ENCODE assay signal across 24 cellular contexts in genomic region chr10:76328348-76328747, GRCh38.
DNase-seq lines count a peak whose midpoint lies in the region; ATAC-seq, FAIRE-seq and TF ChIP-seq lines count a peak whose summit lies in the region.
"Had no signal": no experiment of that assay in that cellular context is flagged by ENCODE, and none has a peak within 500 bp of the region (broad histone marks: within the 10 kb centered on the region; RNA-seq: fewer than 3 reads in every experiment).

No MANE protein-coding gene starts in this region.

- TF ChIP-seq POLR2A in IMR-90 (IDR thresholded peaks at IDR 0.05; ENCODE audit: low read depth, low read length), result no peak

- H3K9ac ChIP-seq in IMR-90 (ENCODE audit: low read depth, low read length) (no peak overlapping the region), keratinocyte (ENCODE audit: control insufficient read depth, extremely low read depth, insufficient read depth, low read length) (no peak overlapping the region), liver (ENCODE audit: low read depth in 1 of 2, low read length in 2 of 2) (no peak overlapping the region)
- H3K9ac ChIP-seq: BLaER1 treated with 17β-estradiol and CSF1 and Interleukin-3, amounts not matched to agents 10 nM and 100 nM had no signal

- H3K27ac Mint-ChIP-seq in nephron progenitor cell, result peak overlapping the region; percentile 66
- H3K27ac Mint-ChIP-seq: CD14-positive monocyte; CD4-positive, alpha-beta memory T cell; GM23338; H9 had no signal

- no peaks in the 10 kb centered on the region for H4K20me1 ChIP-seq in IMR-90 (ENCODE audit: insufficient read depth, low read length)
- H4K20me1 ChIP-seq in keratinocyte (ENCODE audit: control insufficient read depth, extremely low read depth, insufficient read depth, low read length), result no peaks in the 10 kb centered on the region
- H4K20me1 ChIP-seq: BLaER1 treated with 17β-estradiol and CSF1 and Interleukin-3, amounts not matched to agents 10 nM and 100 nM had no signal

- no peak for FAIRE-seq in keratinocyte (lab: Jason Lieb, UNC)
- FAIRE-seq: A549, G401.6, GM12892 had no signal

- H3K36me3 ChIP-seq in IMR-90 (ENCODE audit: control insufficient read depth, insufficient read depth, low read length) (no peaks in the 10 kb centered on the region), keratinocyte (ENCODE audit: control insufficient read depth in 2 of 2, extremely low read depth in 1 of 2, insufficient read depth in 2 of 2, low read length in 2 of 2) (no peaks in the 10 kb centered on the region), liver (ENCODE audit: control insufficient read depth in 4 of 4, insufficient read depth in 3 of 4, low read depth in 1 of 4, low read length in 3 of 4) (no peaks in the 10 kb centered on the region)
- H3K36me3 ChIP-seq: BE2C; BLaER1 treated with 17β-estradiol and CSF1 and Interleukin-3, amounts not matched to agents 10 nM and 100 nM had no signal

- H2AFZ ChIP-seq in IMR-90 (replicated peaks; ENCODE audit: low read length, poor library complexity) (no peak overlapping the region), keratinocyte (ENCODE audit: control insufficient read depth, low read length) (peak overlapping the region; percentile 21)

- TF ChIP-seq CTCF in IMR-90 (conservative IDR thresholded peaks at IDR 0.05; ENCODE audit: low read depth, low read length) (no peak), keratinocyte (optimal IDR thresholded peaks at IDR 0.05 in 1 of 3, IDR thresholded peaks at IDR 0.05 in 1 of 3, conservative IDR thresholded peaks at IDR 0.05 in 1 of 3; ENCODE audit: extremely low read depth in 1 of 3, insufficient read depth in 2 of 3, low read length in 3 of 3) (no peak), liver (IDR thresholded peaks at IDR 0.05; ENCODE audit: low read depth, low read length, missing input control) (no peak), nephron progenitor cell (IDR thresholded peaks at IDR 0.05) (no peak), GM13977 (IDR thresholded peaks at IDR 0.05; ENCODE audit: extremely low read depth, insufficient read depth, missing control alignments) (no peak)

- H4K8ac ChIP-seq in IMR-90 (ENCODE audit: low read depth in 2 of 2, low read length in 2 of 2), result no peak overlapping the region

- peak overlapping the region; percentile 18; the same call in 1 of the 2 replicates for H2BK120ac ChIP-seq in IMR-90 (ENCODE audit: low read depth, low read length)

- BruUV-seq in IMR-90 (replicated peaks; lab: Mats Ljungman, UMichigan), result no TSS peak

- H3K56ac ChIP-seq in IMR-90 (ENCODE audit: extremely low read depth, insufficient read depth, low read length), result no peak overlapping the region

- no peak overlapping the region for H2AK9ac ChIP-seq in IMR-90 (replicated peaks; ENCODE audit: low read depth, low read length, poor library complexity)

- no peaks in the 10 kb centered on the region for H3K9me3 Mint-ChIP-seq in nephron progenitor cell
- H3K9me3 Mint-ChIP-seq: GM23338, H9 had no signal

- H3K18ac ChIP-seq in IMR-90 (ENCODE audit: low read depth, low read length), result no peak overlapping the region

- 0 out of 2 replicates have a peak overlapping the region, but pooled peaks have one; percentile 4 for H2AK5ac ChIP-seq in IMR-90 (ENCODE audit: low read depth, low read length)

- H3K4me1 ChIP-seq in IMR-90 (ENCODE audit: control insufficient read depth, insufficient read depth, low read length) (peaks cover 1% of the 10 kb centered on the region; the same call in 1 of the 2 replicates), keratinocyte (ENCODE audit: control insufficient read depth, extremely low read depth, insufficient read depth, low read length) (peaks cover 16% of the 10 kb centered on the region), liver (ENCODE audit: control insufficient read depth in 4 of 4, insufficient read depth in 4 of 4, low read length in 3 of 4) (peaks cover 0 to 8% (median 0%) of the 10 kb centered on the region in 4 donors)
- H3K4me1 ChIP-seq: BE2C had no signal

- no peak overlapping the region for H3K4me2 ChIP-seq in IMR-90 (ENCODE audit: low read depth, low read length)
- H3K4me2 ChIP-seq in keratinocyte (ENCODE audit: control insufficient read depth, extremely low read depth, insufficient read depth, low read depth, low read length), result peak overlapping the region; percentile 20
- H3K4me2 ChIP-seq: A549; BLaER1 treated with 17β-estradiol and CSF1 and Interleukin-3, amounts not matched to agents 10 nM and 100 nM; GM23338 had no signal

- dilution Hi-C loops in IMR-90 (cut with HindIII; ENCODE audit: low sequenced_read_pairs, unreplicated experiment) (no loop called here), keratinocyte (cut with MboI; ENCODE audit: extremely low pct_ligation_motif_present, low sequenced_read_pairs) (no loop called here)

- H3K4me3 ChIP-seq in IMR-90 (ENCODE audit: insufficient read depth, low read depth, low read length) (no peak overlapping the region), keratinocyte (ENCODE audit: control insufficient read depth in 2 of 3, extremely low read depth in 1 of 3, insufficient read depth in 2 of 3, low read depth in 1 of 3, low read length in 3 of 3) (no peak overlapping the region), liver (ENCODE audit: low read depth in 1 of 3, low read length in 3 of 3) (no peak overlapping the region)
- H3K4me3 ChIP-seq: A549; BLaER1 treated with 17β-estradiol and CSF1 and Interleukin-3, amounts not matched to agents 10 nM and 100 nM; GM23338 had no signal

- no peak overlapping the region for H2BK5ac ChIP-seq in IMR-90 (ENCODE audit: low read depth, low read length, poor library complexity, severe bottlenecking)

- no CpG with 5 or more reads among the region's 2 CpGs for WGBS in IMR-90 (ENCODE audit: extremely low coverage in 2 of 2, insufficient read length in 1 of 2), 2 experiments
- WGBS in liver, result 65% methylated on average over 2 of the region's 2 CpGs

- peak overlapping the region; percentile 47 for H3K4ac ChIP-seq in IMR-90 (ENCODE audit: low read depth, low read length)

- intact Hi-C loops in IMR-90 (cut with micrococcal nuclease), result no loop called here

- peak overlapping the region; percentile 12; the same call in 2 of the 3 replicates for H2BK15ac ChIP-seq in IMR-90 (ENCODE audit: low read depth, low read length)

- H3K27ac ChIP-seq in IMR-90 (ENCODE audit: insufficient read depth, low read length) (no peak overlapping the region), keratinocyte (ENCODE audit: control insufficient read depth, insufficient read depth, low read length) (no peak overlapping the region), liver (ENCODE audit: low read depth in 1 of 2, low read length in 2 of 2) (no peak overlapping the region)
- H3K27ac ChIP-seq: BLaER1 treated with 17β-estradiol and CSF1 and Interleukin-3, amounts not matched to agents 10 nM and 100 nM had no signal

- H4K91ac ChIP-seq in IMR-90 (ENCODE audit: insufficient read depth, low read depth, low read length), result no peak overlapping the region

- peaks cover 5% of the 10 kb centered on the region for H3K27me3 Mint-ChIP-seq in nephron progenitor cell (ENCODE audit: low read depth, poor library complexity)

- H3K36me3 Mint-ChIP-seq in nephron progenitor cell (ENCODE audit: low read depth), result no peaks in the 10 kb centered on the region
- H3K36me3 Mint-ChIP-seq: CD4-positive, alpha-beta memory T cell had no signal

- no peaks in the 10 kb centered on the region for H3K9me1 ChIP-seq in IMR-90 (ENCODE audit: insufficient read depth, low read length)
- H3K9me1 ChIP-seq in keratinocyte (ENCODE audit: control insufficient read depth, extremely low read depth, insufficient read depth, low read length), result peaks cover 2% of the 10 kb centered on the region

- H4K5ac ChIP-seq in IMR-90 (ENCODE audit: low read depth, low read length), result peak overlapping the region; percentile 16; the same call in 1 of the 2 replicates

- in situ Hi-C loops in IMR-90 (cut with MboI; ENCODE audit: low sequenced_read_pairs), result no loop called here
- in situ Hi-C loops in GM13977 (cut with MboI; ENCODE audit: low pct_unique_long_range_greater_than_20kb, low sequenced_read_pairs, unreplicated experiment), result no loop called here

- CTCF ChIA-PET in IMR-90 (lab: Yijun Ruan, JAX), result interaction anchor here (0.6 kb wide), 2 partner anchors 25 to 100 kb away, joined by 3 to 6 read pairs; no protein-coding TSS in a partner anchor

- H2BK20ac ChIP-seq in IMR-90 (ENCODE audit: low read depth, low read length), result peak overlapping the region; percentile 57

- DNase-seq in IMR-90 (no peak), keratinocyte (ENCODE audit: low read depth, low spot score) (no peak), nephron progenitor cell (no peak), amygdala (lab: John Stamatoyannopoulos, UW) (no peak), activated T-cell treated with anti-CD3 and anti-CD28 coated beads for 4 hours (no peak), HUDEP-2 (lab: John Stamatoyannopoulos, UW; ENCODE audit: unreplicated experiment in 76 of 76) (no peak), GM13977 (ENCODE audit: low spot score) (no peak)
- DNase-seq: 8988T; ACHN; AML-193; BE2C; CD4-positive, alpha-beta memory T cell; COR-L47; DMS153; DND-41; H9 had no signal

- TF ChIP-seq RAD21 in IMR-90 (IDR thresholded peaks at IDR 0.05; ENCODE audit: low read length), result no peak
- TF ChIP-seq RAD21 in liver (IDR thresholded peaks at IDR 0.05), result peak in 1 of 2 donors; percentile 38

- H3K9me3 ChIP-seq in IMR-90 (ENCODE audit: control insufficient read depth, insufficient read depth, low read length), result no peaks in the 10 kb centered on the region
- no peaks in the 10 kb centered on the region for H3K9me3 ChIP-seq in keratinocyte (ENCODE audit: control insufficient read depth, low read depth, low read length)
- H3K9me3 ChIP-seq in liver (ENCODE audit: control insufficient read depth in 4 of 4, low read length in 3 of 4), result no peaks in the 10 kb centered on the region
- H3K9me3 ChIP-seq: A549; BE2C; BLaER1 treated with 17β-estradiol and CSF1 and Interleukin-3, amounts not matched to agents 10 nM and 100 nM had no signal

- no peak overlapping the region for H3K4me3 Mint-ChIP-seq in nephron progenitor cell
- H3K4me3 Mint-ChIP-seq: CD14-positive monocyte; CD4-positive, alpha-beta memory T cell; GM23338; H9 had no signal

- H3K4me1 Mint-ChIP-seq in nephron progenitor cell, result peaks cover 63% of the 10 kb centered on the region
- H3K4me1 Mint-ChIP-seq: CD4-positive, alpha-beta memory T cell had no signal

- H3K14ac ChIP-seq in IMR-90 (replicated peaks; ENCODE audit: low read depth, low read length), result 0 out of 2 replicates have a peak overlapping the region, but pooled peaks have one; percentile 8

- no peak overlapping the region for H3K23ac ChIP-seq in IMR-90 (ENCODE audit: low read depth, low read length)

- H3K79me2 ChIP-seq in keratinocyte (ENCODE audit: control insufficient read depth, insufficient read depth, low read length), result no peaks in the 10 kb centered on the region

- no peaks in the 10 kb centered on the region for H3K79me1 ChIP-seq in IMR-90 (ENCODE audit: low read depth in 1 of 2, low read length in 2 of 2)

- no peaks in the 10 kb centered on the region for H3K27me3 ChIP-seq in IMR-90 (ENCODE audit: control insufficient read depth, insufficient read depth, low read length)
- H3K27me3 ChIP-seq in keratinocyte (ENCODE audit: control insufficient read depth, extremely low read depth, insufficient read depth, low read length), result no peaks in the 10 kb centered on the region
- H3K27me3 ChIP-seq in liver (ENCODE audit: control insufficient read depth in 4 of 4, insufficient read depth in 4 of 4, low read length in 3 of 4), result no peaks in the 10 kb centered on the region
- H3K27me3 ChIP-seq: BE2C; BLaER1 treated with 17β-estradiol and CSF1 and Interleukin-3, amounts not matched to agents 10 nM and 100 nM had no signal

- no peak for ATAC-seq in IMR-90 (ENCODE audit: low read depth)
- ATAC-seq: A549, GM23338, HCT116 had no signal

- POLR2A ChIA-PET in IMR-90 (lab: Charles Lee; ENCODE audit: unreplicated experiment), result no interaction called here
